Comparison of ENCODE assay signal across 30 cellular contexts in the genomic region with DNA sequence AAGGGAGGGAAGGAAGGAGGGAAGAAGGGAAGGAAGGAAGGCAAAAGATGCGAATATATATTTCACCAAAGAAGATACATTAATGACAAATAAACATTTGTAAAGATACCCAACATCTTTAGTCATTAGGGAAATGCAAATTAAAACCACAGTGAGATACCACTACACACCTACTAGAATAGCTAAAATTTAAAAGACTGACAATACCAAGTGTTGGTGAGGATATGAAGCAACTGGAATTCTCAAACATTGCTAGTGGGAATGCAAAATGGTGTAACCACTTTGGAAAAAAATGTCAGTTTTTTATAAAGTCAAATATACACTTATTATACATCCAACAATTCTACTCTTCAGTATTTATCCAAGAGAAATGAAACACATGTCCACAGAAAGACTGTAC.
"Had no signal": no experiment of that assay in that cellular context is flagged by ENCODE, and none has a peak within 500 bp of the region (broad histone marks: within the 10 kb centered on the region; RNA-seq: fewer than 3 reads in every experiment).

No MANE protein-coding gene starts in this region.

- H3K9me3 ChIP-seq: adrenal gland, ascending aorta, body of pancreas, breast epithelium had no signal

- DNase-seq: activated effector memory CD4-positive, alpha-beta T cell treated with anti-CD3 and anti-CD28 coated beads, Interleukin-2, amount 50 U/mL, for 16 hours; activated effector memory CD4-positive, alpha-beta T cell treated with Interleukin-2 at 50 U/mL for 16 hours; activated gamma-delta T cell; activated gamma-delta T cell treated with Interleukin-2 at 50 U/mL for 16 hours; activated naive CD4-positive, alpha-beta T cell; activated naive CD4-positive, alpha-beta T cell treated with anti-CD3 and anti-CD28 coated beads for 36 hours; activated naive CD4-positive, alpha-beta T cell treated with anti-CD3 and anti-CD28 coated beads, Interleukin-2, amount 10 ng/mL, durations not matched to agents 7 days and 5 days; activated naive CD4-positive, alpha-beta T cell treated with anti-CD3 and anti-CD28 coated beads, Interleukin-2, amount 50 U/mL, for 16 hours; activated naive CD4-positive, alpha-beta T cell treated with Interleukin-2 at 50 U/mL for 16 hours; activated naive CD8-positive, alpha-beta T cell treated with anti-CD3 and anti-CD28 coated beads for 36 hours; activated naive CD8-positive, alpha-beta T cell treated with anti-CD3 and anti-CD28 coated beads, Interleukin-2, amount 10 ng/mL, durations not matched to agents 7 days and 5 days; activated naive CD8-positive, alpha-beta T cell treated with anti-CD3 and anti-CD28 coated beads, Interleukin-2, amount 50 U/mL, for 24 hours; activated T-cell treated with anti-CD3 and anti-CD28 coated beads, Interleukin-2, amount 50 U/mL, for 1 hour; activated T-cell treated with anti-CD3 and anti-CD28 coated beads, Interleukin-2, amount 50 U/mL, for 24 hours; activated T-cell treated with anti-CD3 and anti-CD28 coated beads, Interleukin-2, amount 50 U/mL, for 4 hours; activated T-cell treated with anti-CD3 and anti-CD28 coated beads, Interleukin-2, amount 50 U/mL, for 48 hours; activated T-cell treated with anti-CD3 and anti-CD28 coated beads, Interleukin-2, amount 50 U/mL, for 72 hours; adrenal gland; amniotic stem cell; amygdala; anterior cingulate cortex; aorta; body of pancreas; brain microvascular endothelial cell; caudate nucleus; central memory CD4-positive, alpha-beta T cell; cerebellar nuclear complex had no signal

- H3K4me3 ChIP-seq: adrenal gland, ascending aorta, body of pancreas, breast epithelium, cardiac muscle cell had no signal

- H3K4me1 ChIP-seq: adrenal gland, breast epithelium had no signal

- H3K36me3 ChIP-seq: adrenal gland, ascending aorta, brain microvascular endothelial cell, breast epithelium, cardiac muscle cell had no signal

- H3K27ac ChIP-seq: adrenal gland, ascending aorta, body of pancreas, brain microvascular endothelial cell, breast epithelium, cardiac muscle cell had no signal
